Comparison of ENCODE assay signal across 1 cellular context in genomic region chr20:34516874-34517542, GRCh38.
TF ChIP-seq lines count a peak whose summit lies in the region.

No MANE protein-coding gene starts in this region.

TF ChIP-seq in HCT116, 20 proteins besides CTCF, POLR2A, EP300 and RAD21 (continued from another document):
- no peak for TF ChIP-seq POLR2AphosphoS5 (IDR thresholded peaks at IDR 0.05; ENCODE audit: low read depth, low read length)
- TF ChIP-seq ATF3 (IDR thresholded peaks at IDR 0.05): no peak
- TF ChIP-seq ELF1 (IDR thresholded peaks at IDR 0.05; ENCODE audit: borderline replicate concordance, low read depth): no peak
- no peak for TF ChIP-seq CEBPB (IDR thresholded peaks at IDR 0.05; ENCODE audit: low read depth)
- TF ChIP-seq EZH2 (IDR thresholded peaks at IDR 0.05): no peak
- no peak for TF ChIP-seq FOSL1 (IDR thresholded peaks at IDR 0.05; ENCODE audit: low read depth)
- TF ChIP-seq EGR1 (IDR thresholded peaks at IDR 0.05; ENCODE audit: low read depth): no peak
- TF ChIP-seq SP1 (IDR thresholded peaks at IDR 0.05; ENCODE audit: low read depth): no peak
- TF ChIP-seq TCF7L2 (IDR thresholded peaks at IDR 0.05; ENCODE audit: borderline replicate concordance, extremely low read depth, insufficient read depth, insufficient read length): no peak
- TF ChIP-seq YY1 (IDR thresholded peaks at IDR 0.05; ENCODE audit: extremely low read depth, insufficient replicate concordance, low read depth, low read length): no peak
- TF ChIP-seq MAX (IDR thresholded peaks at IDR 0.05): no peak; the same call in 1 of the 2 replicates
- no peak for TF ChIP-seq ZFX (IDR thresholded peaks at IDR 0.05)
